Comparison of ENCODE assay signal across 21 cellular contexts in the genomic region with DNA sequence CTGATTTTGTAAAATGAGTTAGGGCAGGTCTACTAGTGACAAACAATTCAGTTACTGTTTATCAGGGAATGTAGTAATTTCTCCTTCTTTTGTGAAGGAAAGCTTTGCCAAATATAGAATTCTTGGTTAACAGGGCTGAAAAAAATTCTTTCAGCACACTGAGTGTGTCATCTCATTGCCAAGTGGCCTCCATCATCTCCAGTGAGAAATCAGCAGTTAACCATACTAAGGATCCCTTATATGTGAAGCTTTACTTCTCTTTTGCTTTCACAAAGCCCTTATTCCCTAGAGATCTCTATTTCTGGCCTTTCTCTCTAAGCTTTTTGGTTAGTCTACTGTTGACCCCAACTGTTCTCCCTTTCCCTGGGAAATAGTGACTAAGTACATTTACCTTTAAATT.
DNase-seq lines count a peak whose midpoint lies in the region; ATAC-seq and TF ChIP-seq lines count a peak whose summit lies in the region.
"Had no signal": no experiment of that assay in that cellular context is flagged by ENCODE, and none has a peak within 500 bp of the region (broad histone marks: within the 10 kb centered on the region; RNA-seq: fewer than 3 reads in every experiment).

No MANE protein-coding gene starts in this region.

- CTCF ChIA-PET in WTC11 (lab: Charles Lee), result no interaction called here

- H3K36me3 Mint-ChIP-seq in WTC11, result peaks cover 16% of the 10 kb centered on the region
- H3K36me3 Mint-ChIP-seq in activated T-cell treated with anti-CD3 and anti-CD28 coated beads, Interleukin-2, amount 50 U/mL, for 24 hours (ENCODE audit: low read depth), result peaks cover 32% of the 10 kb centered on the region

- no peaks in the 10 kb centered on the region for H3K27me3 ChIP-seq in GM23248 (replicated peaks; ENCODE audit: insufficient read depth)
- H3K27me3 ChIP-seq: BLaER1 had no signal

- POLR2A ChIA-PET in WTC11 (lab: Charles Lee), result no interaction called here

- no peaks in the 10 kb centered on the region for H3F3A ChIP-seq in GM23248 (ENCODE audit: insufficient read depth)

- no peak overlapping the region for H3K4me2 ChIP-seq in GM23248 (ENCODE audit: unreplicated experiment)
- H3K4me2 ChIP-seq: BLaER1 had no signal

- DNase-seq in EH (ENCODE audit: low read depth), result peak; percentile 9
- peak; percentile 14 for DNase-seq in GM23248
- no peak for DNase-seq in WTC11 (ENCODE audit: low spot score)
- peak; percentile 4 for DNase-seq in fibroblast of pulmonary artery (ENCODE audit: low read depth)
- DNase-seq in activated T-cell treated with anti-CD3 and anti-CD28 coated beads, Interleukin-2, amount 50 U/mL, for 24 hours, result no peak
- DNase-seq: CD4-positive, alpha-beta T cell; COR-L47; DND-41; GDM1; NCI-H1694 treated with DMSO at 0.1 percent for 48 hours; NCI-H2081 treated with DMSO at 0.1 percent for 48 hours; NCI-H446 treated with DMSO at 0.1 percent for 48 hours; NCI-H69; T-cell had no signal

- no peak overlapping the region for H3K4me3 ChIP-seq in GM23248
- H3K4me3 ChIP-seq in fibroblast of pulmonary artery (replicated peaks; ENCODE audit: low read depth, low read length), result no peak overlapping the region
- H3K4me3 ChIP-seq: BLaER1 had no signal

- no peaks in the 10 kb centered on the region for H3K9me3 ChIP-seq in GM23248 (ENCODE audit: low read depth)

- H4K20me1 ChIP-seq in GM23248 (ENCODE audit: insufficient read depth), result no peaks in the 10 kb centered on the region
- H4K20me1 ChIP-seq: BLaER1 had no signal

- no peak overlapping the region for H3K4me3 Mint-ChIP-seq in WTC11
- H3K4me3 Mint-ChIP-seq in activated T-cell treated with anti-CD3 and anti-CD28 coated beads, Interleukin-2, amount 50 U/mL, for 24 hours, result no peak overlapping the region
- H3K4me3 Mint-ChIP-seq: CD4-positive, alpha-beta T cell; IgD-negative memory B cell; T-cell had no signal

- ATAC-seq in WTC11 (no peak), HG03135 (IDR thresholded peaks at IDR 0.05; ENCODE audit: unreplicated experiment) (no peak), HG02970 (IDR thresholded peaks at IDR 0.05; ENCODE audit: low FRiP score, unreplicated experiment) (no peak), HG03280 (IDR thresholded peaks at IDR 0.05; ENCODE audit: unreplicated experiment) (no peak)
- ATAC-seq: Panc1, SK-N-SH treated with all-trans-retinoic acid at 6 μM for 48 hours, T-cell had no signal

- no peaks in the 10 kb centered on the region for H3K27me3 Mint-ChIP-seq in WTC11 (ENCODE audit: low read depth)
- H3K27me3 Mint-ChIP-seq in activated T-cell treated with anti-CD3 and anti-CD28 coated beads, Interleukin-2, amount 50 U/mL, for 24 hours, result no peaks in the 10 kb centered on the region
- H3K27me3 Mint-ChIP-seq: CD4-positive, alpha-beta T cell; IgD-negative memory B cell; T-cell had no signal

- TF ChIP-seq CTCF in WTC11 (IDR thresholded peaks at IDR 0.05) (no peak), fibroblast of pulmonary artery (IDR thresholded peaks at IDR 0.05; ENCODE audit: low read length, missing control alignments) (no peak)

- H3K9me2 ChIP-seq in GM23248 (ENCODE audit: insufficient read depth), result no peaks in the 10 kb centered on the region

- in situ Hi-C loops in GM23248 (cut with MboI), result no loop called here

- H3K27ac Mint-ChIP-seq in WTC11, result no peak overlapping the region
- no peak overlapping the region for H3K27ac Mint-ChIP-seq in activated T-cell treated with anti-CD3 and anti-CD28 coated beads, Interleukin-2, amount 50 U/mL, for 24 hours
- H3K27ac Mint-ChIP-seq: CD4-positive, alpha-beta T cell; IgD-negative memory B cell; T-cell had no signal

- no peak overlapping the region for H2AFZ ChIP-seq in GM23248

- no peak overlapping the region for H3K9ac ChIP-seq in GM23248
- H3K9ac ChIP-seq: BLaER1 had no signal

- no peaks in the 10 kb centered on the region for H3K79me2 ChIP-seq in GM23248 (ENCODE audit: insufficient read depth)

- H3K36me3 ChIP-seq in GM23248 (ENCODE audit: low read depth), result no peaks in the 10 kb centered on the region

- H3K9me3 Mint-ChIP-seq in WTC11, result peaks cover 28% of the 10 kb centered on the region
- peaks cover 13% of the 10 kb centered on the region for H3K9me3 Mint-ChIP-seq in activated T-cell treated with anti-CD3 and anti-CD28 coated beads, Interleukin-2, amount 50 U/mL, for 24 hours

- no peaks in the 10 kb centered on the region for H3K4me1 ChIP-seq in GM23248 (ENCODE audit: insufficient read depth)
- H3K4me1 ChIP-seq: BLaER1 had no signal

- no peak overlapping the region for H3K27ac ChIP-seq in GM23248
- H3K27ac ChIP-seq: BLaER1 had no signal

- no peaks in the 10 kb centered on the region for H3K4me1 Mint-ChIP-seq in WTC11
- no peaks in the 10 kb centered on the region for H3K4me1 Mint-ChIP-seq in activated T-cell treated with anti-CD3 and anti-CD28 coated beads, Interleukin-2, amount 50 U/mL, for 24 hours (ENCODE audit: low read depth)
- H3K4me1 Mint-ChIP-seq: IgD-negative memory B cell had no signal

TF ChIP-seq in WTC11, 78 proteins besides CTCF, POLR2A, EP300 and RAD21:
- peak; percentile 96 for TF ChIP-seq ZNF317 (CRISPR knock-in tag; IDR thresholded peaks at IDR 0.05; ENCODE audit: borderline replicate concordance, low read depth)
- TF ChIP-seq SMAD4 (CRISPR knock-in tag; IDR thresholded peaks at IDR 0.05), result no peak
- TF ChIP-seq, protein P1, sequence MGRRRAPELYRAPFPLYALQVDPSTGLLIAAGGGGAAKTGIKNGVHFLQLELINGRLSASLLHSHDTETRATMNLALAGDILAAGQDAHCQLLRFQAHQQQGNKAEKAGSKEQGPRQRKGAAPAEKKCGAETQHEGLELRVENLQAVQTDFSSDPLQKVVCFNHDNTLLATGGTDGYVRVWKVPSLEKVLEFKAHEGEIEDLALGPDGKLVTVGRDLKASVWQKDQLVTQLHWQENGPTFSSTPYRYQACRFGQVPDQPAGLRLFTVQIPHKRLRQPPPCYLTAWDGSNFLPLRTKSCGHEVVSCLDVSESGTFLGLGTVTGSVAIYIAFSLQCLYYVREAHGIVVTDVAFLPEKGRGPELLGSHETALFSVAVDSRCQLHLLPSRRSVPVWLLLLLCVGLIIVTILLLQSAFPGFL (CRISPR knock-in tag; IDR thresholded peaks at IDR 0.05; ENCODE audit: borderline replicate concordance), result no peak
- TF ChIP-seq PRRX2 (CRISPR knock-in tag; IDR thresholded peaks at IDR 0.05), result no peak

Comparison
In these comparisons a context has a peak if more than half of its experiments do, and no peak if none do; other contexts are left out.
1. DNase-seq: peak in EH (single experiment), GM23248 (single experiment) and fibroblast of pulmonary artery (single experiment); none in WTC11 (single experiment) and activated T-cell treated with anti-CD3 and anti-CD28 coated beads, Interleukin-2, amount 50 U/mL, for 24 hours (single experiment).